In the genomic region with DNA sequence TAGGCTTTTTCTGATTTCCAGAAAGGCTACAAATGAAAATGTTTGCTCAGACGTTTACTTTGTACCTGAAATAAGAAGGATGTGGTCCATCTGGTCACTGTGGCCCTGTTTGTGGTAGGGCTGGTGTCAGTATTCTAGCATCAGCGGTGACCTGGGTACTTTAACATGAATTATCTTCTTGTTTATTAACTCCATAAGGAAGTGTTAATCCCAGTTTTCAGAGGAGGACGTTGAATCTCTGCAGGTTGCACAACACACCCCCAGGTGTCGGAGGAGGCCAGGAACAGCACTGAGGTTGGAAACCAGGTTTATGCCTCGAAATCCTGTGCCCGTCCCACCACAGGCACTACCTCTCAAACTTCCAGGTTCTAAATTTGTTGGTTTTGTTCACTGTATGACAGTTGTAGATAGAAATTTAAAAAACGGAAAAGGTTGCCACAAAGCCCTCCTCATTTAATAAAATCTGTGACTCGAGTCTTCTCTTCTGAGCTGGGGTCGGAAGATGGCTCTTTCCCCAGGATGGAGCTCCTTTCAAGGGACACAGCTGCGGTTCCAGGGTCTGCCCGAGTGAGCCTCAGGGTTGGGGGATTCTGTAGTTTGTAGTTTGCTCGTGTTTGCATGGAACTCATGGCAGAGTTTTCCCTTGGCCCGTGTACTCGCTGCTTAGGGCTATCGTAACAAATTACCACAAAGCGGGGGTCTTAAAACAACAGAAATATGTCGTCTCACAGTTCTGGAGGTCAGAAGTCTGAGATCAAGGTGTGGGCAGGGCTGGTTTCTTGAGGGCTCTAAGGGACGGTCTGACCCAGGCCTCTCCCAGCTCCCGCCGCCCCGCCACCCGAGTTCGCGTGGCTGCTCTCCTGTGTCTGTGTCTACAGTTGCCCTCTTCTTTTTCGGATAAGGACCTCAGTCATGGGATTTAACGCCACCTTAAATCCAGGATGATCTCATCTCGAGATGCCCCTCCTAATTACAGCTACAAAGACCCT, we compare ENCODE assay signal across 9 cellular contexts. TPM values are rescaled to one million over a fixed set of nuclear protein-coding genes. Genes with fewer than 3 reads are reported as not detected.
A peak's percentile ranks its signal among the peaks of the same experiment; 100 is the strongest.
DNase-seq lines count a peak whose midpoint lies in the region; ATAC-seq and TF ChIP-seq lines count a peak whose summit lies in the region.
"Had no signal": no experiment of that assay in that cellular context is flagged by ENCODE, and none has a peak within 500 bp of the region (broad histone marks: within the 10 kb centered on the region; RNA-seq: fewer than 3 reads in every experiment).

No MANE protein-coding gene starts in this region.

- no peak for TF ChIP-seq CTCF in liver (IDR thresholded peaks at IDR 0.05; ENCODE audit: low read depth, low read length, missing input control)
- TF ChIP-seq CTCF in transverse colon (IDR thresholded peaks at IDR 0.05), result no peak
- no peak for TF ChIP-seq CTCF in foreskin keratinocyte (conservative IDR thresholded peaks at IDR 0.05)

- in situ Hi-C loops in transverse colon (cut with MboI; ENCODE audit: low pct_ligation_motif_present in 1 of 4, low pct_unique_long_range_greater_than_20kb in 1 of 4, low sequenced_read_pairs in 3 of 4), result no loop called here

- TF ChIP-seq RAD21 in liver (IDR thresholded peaks at IDR 0.05), result no peak

- no peaks in the 10 kb centered on the region for H3K27me3 Mint-ChIP-seq in activated naive CD4-positive, alpha-beta T cell treated with anti-CD3 and anti-CD28 coated beads, Interleukin-2, amount 50 U/mL, for 24 hours

- H3K27me3 ChIP-seq in liver (ENCODE audit: control insufficient read depth in 4 of 4, insufficient read depth in 4 of 4, low read length in 3 of 4) (no peaks in the 10 kb centered on the region), transverse colon (no peaks in the 10 kb centered on the region), foreskin keratinocyte (no peaks in the 10 kb centered on the region)

- peak overlapping the region in 1 of 2 donors; percentile 89 for H3K9ac ChIP-seq in liver (ENCODE audit: low read depth in 1 of 2, low read length in 2 of 2)

- no peaks in the 10 kb centered on the region for H3K36me3 Mint-ChIP-seq in activated naive CD4-positive, alpha-beta T cell treated with anti-CD3 and anti-CD28 coated beads, Interleukin-2, amount 50 U/mL, for 24 hours

- no peak for TF ChIP-seq POLR2A in transverse colon (IDR thresholded peaks at IDR 0.05)

- intact Hi-C loops in transverse colon (cut with DNase I; ENCODE audit: low total_unique reads), result no loop called here

- H3K27ac Mint-ChIP-seq in activated naive CD4-positive, alpha-beta T cell treated with anti-CD3 and anti-CD28 coated beads, Interleukin-2, amount 50 U/mL, for 24 hours, result peak overlapping the region; percentile 94

- no peaks in the 10 kb centered on the region for H3K9me3 ChIP-seq in liver (ENCODE audit: control insufficient read depth in 4 of 4, low read length in 3 of 4)
- H3K9me3 ChIP-seq in transverse colon, result no peaks in the 10 kb centered on the region

- ATAC-seq in GM18520 (IDR thresholded peaks at IDR 0.05; ENCODE audit: unreplicated experiment), result no peak
- no peak for ATAC-seq in foreskin keratinocyte

- no peak for TF ChIP-seq EP300 in transverse colon (IDR thresholded peaks at IDR 0.05; ENCODE audit: low read depth)

- no peaks in the 10 kb centered on the region for H3K36me3 ChIP-seq in liver (ENCODE audit: control insufficient read depth in 4 of 4, insufficient read depth in 3 of 4, low read depth in 1 of 4, low read length in 3 of 4)
- no peaks in the 10 kb centered on the region for H3K36me3 ChIP-seq in transverse colon

- H3K4me1 ChIP-seq in liver (ENCODE audit: control insufficient read depth in 4 of 4, insufficient read depth in 4 of 4, low read length in 3 of 4) (peaks cover 0 to 4% (median 2%) of the 10 kb centered on the region in 4 donors), transverse colon (peaks cover 0 to 24% (median 4%) of the 10 kb centered on the region in 4 donors), foreskin keratinocyte (peaks cover 4% of the 10 kb centered on the region)

- no peaks in the 10 kb centered on the region for H3K9me3 Mint-ChIP-seq in activated naive CD4-positive, alpha-beta T cell treated with anti-CD3 and anti-CD28 coated beads, Interleukin-2, amount 50 U/mL, for 24 hours

- H3K4me3 Mint-ChIP-seq in activated naive CD4-positive, alpha-beta T cell treated with anti-CD3 and anti-CD28 coated beads, Interleukin-2, amount 50 U/mL, for 24 hours, result peak overlapping the region; percentile 81

- 90% methylated on average over 27 of the region's 27 CpGs for WGBS in liver
- 64 to 90% methylated on average over 6 to 27 of the region's 27 CpGs for WGBS in transverse colon (ENCODE audit: low coverage in 1 of 2), 2 donors

- no peak for DNase-seq in activated naive CD4-positive, alpha-beta T cell treated with anti-CD3 and anti-CD28 coated beads, Interleukin-2, amount 50 U/mL, for 16 hours
- peak; percentile 34 for DNase-seq in activated CD8-positive, alpha-beta memory T cell treated with anti-CD3 and anti-CD28 coated beads, Interleukin-2, amount 50 U/mL, for 48 hours
- DNase-seq in transverse colon (no peak), NCI-H1048 (lab: John Stamatoyannopoulos, UW) (no peak), foreskin keratinocyte (no peak)
- DNase-seq: effector CD4-positive, alpha-beta T cell had no signal

- peaks cover 38% of the 10 kb centered on the region for H3K4me1 Mint-ChIP-seq in activated naive CD4-positive, alpha-beta T cell treated with anti-CD3 and anti-CD28 coated beads, Interleukin-2, amount 50 U/mL, for 24 hours

- H3K4me3 ChIP-seq in liver (ENCODE audit: low read depth in 1 of 3, low read length in 3 of 3) (peak overlapping the region in 2 of 3 donors; percentile 43 to 52), transverse colon (peak overlapping the region in 1 of 4 donors; percentile 38)

- H3K27ac ChIP-seq in liver (ENCODE audit: low read depth in 1 of 2, low read length in 2 of 2), result peak overlapping the region; percentile 55 to 78
- H3K27ac ChIP-seq in transverse colon, result peak overlapping the region; percentile 29 to 68 (median 47)
- H3K27ac ChIP-seq in foreskin keratinocyte, result no peak overlapping the region

TF ChIP-seq in liver, 16 proteins besides CTCF, POLR2A, EP300 and RAD21:
- TF ChIP-seq, protein P1, sequence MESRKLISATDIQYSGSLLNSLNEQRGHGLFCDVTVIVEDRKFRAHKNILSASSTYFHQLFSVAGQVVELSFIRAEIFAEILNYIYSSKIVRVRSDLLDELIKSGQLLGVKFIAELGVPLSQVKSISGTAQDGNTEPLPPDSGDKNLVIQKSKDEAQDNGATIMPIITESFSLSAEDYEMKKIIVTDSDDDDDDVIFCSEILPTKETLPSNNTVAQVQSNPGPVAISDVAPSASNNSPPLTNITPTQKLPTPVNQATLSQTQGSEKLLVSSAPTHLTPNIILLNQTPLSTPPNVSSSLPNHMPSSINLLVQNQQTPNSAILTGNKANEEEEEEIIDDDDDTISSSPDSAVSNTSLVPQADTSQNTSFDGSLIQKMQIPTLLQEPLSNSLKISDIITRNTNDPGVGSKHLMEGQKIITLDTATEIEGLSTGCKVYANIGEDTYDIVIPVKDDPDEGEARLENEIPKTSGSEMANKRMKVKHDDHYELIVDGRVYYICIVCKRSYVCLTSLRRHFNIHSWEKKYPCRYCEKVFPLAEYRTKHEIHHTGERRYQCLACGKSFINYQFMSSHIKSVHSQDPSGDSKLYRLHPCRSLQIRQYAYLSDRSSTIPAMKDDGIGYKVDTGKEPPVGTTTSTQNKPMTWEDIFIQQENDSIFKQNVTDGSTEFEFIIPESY (IDR thresholded peaks at IDR 0.05), result no peak
- no peak for TF ChIP-seq HNF4A (conservative IDR thresholded peaks at IDR 0.05)
- TF ChIP-seq YY1 (IDR thresholded peaks at IDR 0.05), result no peak
- no peak for TF ChIP-seq RXRA (IDR thresholded peaks at IDR 0.05)
- TF ChIP-seq, protein P2, sequence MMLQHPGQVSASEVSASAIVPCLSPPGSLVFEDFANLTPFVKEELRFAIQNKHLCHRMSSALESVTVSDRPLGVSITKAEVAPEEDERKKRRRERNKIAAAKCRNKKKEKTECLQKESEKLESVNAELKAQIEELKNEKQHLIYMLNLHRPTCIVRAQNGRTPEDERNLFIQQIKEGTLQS (IDR thresholded peaks at IDR 0.05), result no peak
- TF ChIP-seq FOXA2 (IDR thresholded peaks at IDR 0.05), result no peak
- TF ChIP-seq TAF1 (conservative IDR thresholded peaks at IDR 0.05), result no peak

RNA-seq across cellular contexts. Expression of a gene that starts 13.7 kb away (rescaled TPM):
- total RNA-seq in liver (10 to 100 TPM; 12.0 to 12.8 TPM), transverse colon (10 to 100 TPM in 3 of 4 donors, 1 to 10 TPM in 1; 10.0 to 50.5 (median 21.0) TPM), foreskin keratinocyte (43.2 and 45.6 TPM in 2 replicates)
- polyA plus RNA-seq in liver (1 to 10 TPM; 1.5 to 7.7 TPM), foreskin keratinocyte (28.7 and 33.8 TPM in 2 replicates)
